38 cellular contexts compared by ENCODE assay signal in genomic region chr10:130875116-130875515, GRCh38.
"Had no signal": no experiment of that assay in that cellular context is flagged by ENCODE, and none has a peak within 500 bp of the region (broad histone marks: within the 10 kb centered on the region; RNA-seq: fewer than 3 reads in every experiment).

No MANE protein-coding gene starts in this region.

- H3K36me3 ChIP-seq: ascending aorta, cardiac muscle cell, WERI-Rb-1 had no signal

- H3K27me3 ChIP-seq: ascending aorta, cardiac muscle cell had no signal

- DNase-seq: activated CD4-positive, alpha-beta memory T cell treated with anti-CD3 and anti-CD28 coated beads, Interleukin-2, amount 10 ng/mL, durations not matched to agents 7 days and 5 days; activated CD4-positive, alpha-beta T cell treated with anti-CD3 and anti-CD28 coated beads for 1 hour; activated CD4-positive, alpha-beta T cell treated with anti-CD3 and anti-CD28 coated beads for 36 hours; activated CD4-positive, alpha-beta T cell treated with anti-CD3 and anti-CD28 coated beads for 48 hours; activated CD4-positive, alpha-beta T cell treated with anti-CD3 and anti-CD28 coated beads, Interleukin-2, amount 10 ng/mL, durations not matched to agents 7 days and 5 days; activated CD4-positive, alpha-beta T cell treated with anti-CD3 and anti-CD28 coated beads, Interleukin-2, amount 50 U/mL, for 48 hours; activated CD4-positive, CD25-positive, alpha-beta regulatory T cell; activated CD8-positive, alpha-beta memory T cell treated with anti-CD3 and anti-CD28 coated beads for 24 hours; activated CD8-positive, alpha-beta memory T cell treated with anti-CD3 and anti-CD28 coated beads, Interleukin-2, amount 10 ng/mL, durations not matched to agents 7 days and 5 days; activated CD8-positive, alpha-beta memory T cell treated with anti-CD3 and anti-CD28 coated beads, Interleukin-2, amount 50 U/mL, for 48 hours; activated CD8-positive, alpha-beta T cell treated with anti-CD3 and anti-CD28 coated beads, Interleukin-2, amount 10 ng/mL, durations not matched to agents 7 days and 5 days; activated effector memory CD4-positive, alpha-beta T cell treated with Interleukin-2 at 50 U/mL for 16 hours; activated gamma-delta T cell; activated naive CD4-positive, alpha-beta T cell treated with anti-CD3 and anti-CD28 coated beads, Interleukin-2, amount 10 ng/mL, durations not matched to agents 7 days and 5 days; activated naive CD4-positive, alpha-beta T cell treated with Interleukin-2 at 50 U/mL for 16 hours; activated naive CD8-positive, alpha-beta T cell treated with anti-CD3 and anti-CD28 coated beads, Interleukin-2, amount 10 ng/mL, durations not matched to agents 7 days and 5 days; activated naive CD8-positive, alpha-beta T cell treated with anti-CD3 and anti-CD28 coated beads, Interleukin-2, amount 50 U/mL, for 24 hours; activated T-cell treated with anti-CD3 and anti-CD28 coated beads, Interleukin-2, amount 50 U/mL, for 24 hours; activated T-cell treated with anti-CD3 and anti-CD28 coated beads, Interleukin-2, amount 50 U/mL, for 48 hours; amygdala; anterior cingulate cortex; central memory CD4-positive, alpha-beta T cell; T-helper 1 cell; T-helper 2 cell; T-helper 9 cell; WERI-Rb-1 had no signal

- ATAC-seq: activated CD4-positive, alpha-beta T cell treated with anti-CD3 and anti-CD28 coated beads for 36 hours; activated CD4-positive, CD25-positive, alpha-beta regulatory T cell treated with anti-CD3 and anti-CD28 coated beads, Interleukin-2, amount 50 U/mL, for 24 hours; activated CD8-positive, alpha-beta memory T cell treated with anti-CD3 and anti-CD28 coated beads, Interleukin-2, amount 10 ng/mL, durations not matched to agents 7 days and 5 days; activated CD8-positive, alpha-beta T cell treated with anti-CD3 and anti-CD28 coated beads, Interleukin-2, amount 10 ng/mL, durations not matched to agents 7 days and 5 days; activated naive CD8-positive, alpha-beta T cell treated with anti-CD3 and anti-CD28 coated beads, Interleukin-2, amount 50 U/mL, for 24 hours; WTC11 had no signal

- H3K27me3 Mint-ChIP-seq: activated CD4-positive, alpha-beta memory T cell treated with anti-CD3 and anti-CD28 coated beads, Interleukin-2, amount 10 ng/mL, durations not matched to agents 7 days and 5 days; activated CD4-positive, alpha-beta T cell treated with anti-CD3 and anti-CD28 coated beads, Interleukin-2, amount 10 ng/mL, durations not matched to agents 7 days and 5 days; activated CD8-positive, alpha-beta memory T cell treated with anti-CD3 and anti-CD28 coated beads, Interleukin-2, amount 10 ng/mL, durations not matched to agents 7 days and 5 days; activated naive CD4-positive, alpha-beta T cell treated with anti-CD3 and anti-CD28 coated beads, Interleukin-2, amount 10 ng/mL, durations not matched to agents 7 days and 5 days; activated naive CD8-positive, alpha-beta T cell treated with anti-CD3 and anti-CD28 coated beads, Interleukin-2, amount 10 ng/mL, durations not matched to agents 7 days and 5 days had no signal

- H3K4me1 Mint-ChIP-seq: activated CD4-positive, alpha-beta memory T cell treated with anti-CD3 and anti-CD28 coated beads, Interleukin-2, amount 10 ng/mL, durations not matched to agents 7 days and 5 days; activated CD4-positive, alpha-beta T cell treated with anti-CD3 and anti-CD28 coated beads, Interleukin-2, amount 10 ng/mL, durations not matched to agents 7 days and 5 days; activated CD8-positive, alpha-beta memory T cell treated with anti-CD3 and anti-CD28 coated beads, Interleukin-2, amount 10 ng/mL, durations not matched to agents 7 days and 5 days; activated naive CD4-positive, alpha-beta T cell treated with anti-CD3 and anti-CD28 coated beads, Interleukin-2, amount 10 ng/mL, durations not matched to agents 7 days and 5 days; activated naive CD4-positive, alpha-beta T cell treated with anti-CD3 and anti-CD28 coated beads, Interleukin-2, amount 50 U/mL, for 24 hours; activated naive CD8-positive, alpha-beta T cell treated with anti-CD3 and anti-CD28 coated beads, Interleukin-2, amount 10 ng/mL, durations not matched to agents 7 days and 5 days; activated naive CD8-positive, alpha-beta T cell treated with anti-CD3 and anti-CD28 coated beads, Interleukin-2, amount 50 U/mL, for 24 hours; brain; WTC11 had no signal

- H3K4me3 Mint-ChIP-seq: activated CD4-positive, alpha-beta memory T cell treated with anti-CD3 and anti-CD28 coated beads, Interleukin-2, amount 10 ng/mL, durations not matched to agents 7 days and 5 days; activated CD4-positive, alpha-beta T cell treated with anti-CD3 and anti-CD28 coated beads for 36 hours; activated CD4-positive, alpha-beta T cell treated with anti-CD3 and anti-CD28 coated beads, Interleukin-2, amount 10 ng/mL, durations not matched to agents 7 days and 5 days; activated CD8-positive, alpha-beta memory T cell treated with anti-CD3 and anti-CD28 coated beads, Interleukin-2, amount 10 ng/mL, durations not matched to agents 7 days and 5 days; activated CD8-positive, alpha-beta T cell treated with anti-CD3 and anti-CD28 coated beads, Interleukin-2, amount 10 ng/mL, durations not matched to agents 7 days and 5 days; activated naive CD4-positive, alpha-beta T cell treated with anti-CD3 and anti-CD28 coated beads, Interleukin-2, amount 10 ng/mL, durations not matched to agents 7 days and 5 days; activated naive CD4-positive, alpha-beta T cell treated with anti-CD3 and anti-CD28 coated beads, Interleukin-2, amount 50 U/mL, for 24 hours; activated naive CD8-positive, alpha-beta T cell; activated naive CD8-positive, alpha-beta T cell treated with anti-CD3 and anti-CD28 coated beads, Interleukin-2, amount 10 ng/mL, durations not matched to agents 7 days and 5 days; activated naive CD8-positive, alpha-beta T cell treated with anti-CD3 and anti-CD28 coated beads, Interleukin-2, amount 50 U/mL, for 24 hours; activated T-cell treated with anti-CD3 and anti-CD28 coated beads, Interleukin-2, amount 50 U/mL, for 24 hours; brain; T-helper 1 cell treated with Interleukin-12 subunit alpha and Interleukin-12 subunit beta and Interleukin-4 antibody, amounts not matched to agents 30 μg/mL and 1 μg/mL, for 36 hours; T-helper 2 cell treated with Interferon-gamma antibody and Interleukin-4, amounts not matched to agents 5 μg/mL and 100 μg/mL, for 36 hours; WTC11 had no signal

- H3K9me3 Mint-ChIP-seq: activated CD4-positive, alpha-beta T cell treated with anti-CD3 and anti-CD28 coated beads, Interleukin-2, amount 10 ng/mL, durations not matched to agents 7 days and 5 days; activated naive CD4-positive, alpha-beta T cell treated with anti-CD3 and anti-CD28 coated beads, Interleukin-2, amount 50 U/mL, for 24 hours; activated naive CD8-positive, alpha-beta T cell treated with anti-CD3 and anti-CD28 coated beads, Interleukin-2, amount 10 ng/mL, durations not matched to agents 7 days and 5 days; activated naive CD8-positive, alpha-beta T cell treated with anti-CD3 and anti-CD28 coated beads, Interleukin-2, amount 50 U/mL, for 24 hours; activated T-cell treated with anti-CD3 and anti-CD28 coated beads, Interleukin-2, amount 50 U/mL, for 24 hours; activated T-helper 2 cell treated with anti-CD3 and anti-CD28 coated beads, Interferon-gamma antibody, Interleukin-2, Interleukin-4, amounts not matched to agents 10 μg/mL and 5 μg/mL and 100 μg/mL, durations not matched to agents 14 hours and 24 hours and 36 hours; T-helper 1 cell treated with Interleukin-12 subunit alpha and Interleukin-12 subunit beta and Interleukin-4 antibody, amounts not matched to agents 30 μg/mL and 1 μg/mL, for 36 hours; T-helper 2 cell treated with Interferon-gamma antibody and Interleukin-4, amounts not matched to agents 5 μg/mL and 100 μg/mL, for 36 hours had no signal

- H3K36me3 Mint-ChIP-seq: activated CD8-positive, alpha-beta memory T cell treated with anti-CD3 and anti-CD28 coated beads, Interleukin-2, amount 10 ng/mL, durations not matched to agents 7 days and 5 days; activated naive CD4-positive, alpha-beta T cell treated with anti-CD3 and anti-CD28 coated beads, Interleukin-2, amount 10 ng/mL, durations not matched to agents 7 days and 5 days; activated naive CD4-positive, alpha-beta T cell treated with anti-CD3 and anti-CD28 coated beads, Interleukin-2, amount 50 U/mL, for 24 hours; activated naive CD8-positive, alpha-beta T cell; activated naive CD8-positive, alpha-beta T cell treated with anti-CD3 and anti-CD28 coated beads, Interleukin-2, amount 10 ng/mL, durations not matched to agents 7 days and 5 days; brain had no signal

- H3K4me3 ChIP-seq: ascending aorta, cardiac muscle cell had no signal

- FAIRE-seq: bronchial epithelial cell, TTC549 had no signal

- H3K9me3 ChIP-seq: ascending aorta had no signal

- H3K27ac Mint-ChIP-seq: activated CD4-positive, alpha-beta memory T cell treated with anti-CD3 and anti-CD28 coated beads, Interleukin-2, amount 10 ng/mL, durations not matched to agents 7 days and 5 days; activated CD4-positive, alpha-beta T cell treated with anti-CD3 and anti-CD28 coated beads for 36 hours; activated CD4-positive, alpha-beta T cell treated with anti-CD3 and anti-CD28 coated beads, Interleukin-2, amount 10 ng/mL, durations not matched to agents 7 days and 5 days; activated CD8-positive, alpha-beta memory T cell treated with anti-CD3 and anti-CD28 coated beads, Interleukin-2, amount 10 ng/mL, durations not matched to agents 7 days and 5 days; activated CD8-positive, alpha-beta T cell treated with anti-CD3 and anti-CD28 coated beads, Interleukin-2, amount 10 ng/mL, durations not matched to agents 7 days and 5 days; activated naive CD4-positive, alpha-beta T cell treated with anti-CD3 and anti-CD28 coated beads, Interleukin-2, amount 10 ng/mL, durations not matched to agents 7 days and 5 days; activated naive CD4-positive, alpha-beta T cell treated with anti-CD3 and anti-CD28 coated beads, Interleukin-2, amount 50 U/mL, for 24 hours; activated naive CD8-positive, alpha-beta T cell; activated naive CD8-positive, alpha-beta T cell treated with anti-CD3 and anti-CD28 coated beads, Interleukin-2, amount 10 ng/mL, durations not matched to agents 7 days and 5 days; activated naive CD8-positive, alpha-beta T cell treated with anti-CD3 and anti-CD28 coated beads, Interleukin-2, amount 50 U/mL, for 24 hours; activated T-cell treated with anti-CD3 and anti-CD28 coated beads, Interleukin-2, amount 50 U/mL, for 24 hours; activated T-helper 2 cell treated with anti-CD3 and anti-CD28 coated beads, Interferon-gamma antibody, Interleukin-2, Interleukin-4, amounts not matched to agents 10 μg/mL and 5 μg/mL and 100 μg/mL, durations not matched to agents 14 hours and 24 hours and 36 hours; brain; T-helper 1 cell treated with Interleukin-12 subunit alpha and Interleukin-12 subunit beta and Interleukin-4 antibody, amounts not matched to agents 30 μg/mL and 1 μg/mL, for 36 hours; T-helper 2 cell treated with Interferon-gamma antibody and Interleukin-4, amounts not matched to agents 5 μg/mL and 100 μg/mL, for 36 hours; WTC11 had no signal

- H3K4me1 ChIP-seq: ascending aorta had no signal

- H3K27ac ChIP-seq: ascending aorta, cardiac muscle cell, WERI-Rb-1 had no signal
